Comparison of ENCODE assay signal across 8 cellular contexts in the genomic region with DNA sequence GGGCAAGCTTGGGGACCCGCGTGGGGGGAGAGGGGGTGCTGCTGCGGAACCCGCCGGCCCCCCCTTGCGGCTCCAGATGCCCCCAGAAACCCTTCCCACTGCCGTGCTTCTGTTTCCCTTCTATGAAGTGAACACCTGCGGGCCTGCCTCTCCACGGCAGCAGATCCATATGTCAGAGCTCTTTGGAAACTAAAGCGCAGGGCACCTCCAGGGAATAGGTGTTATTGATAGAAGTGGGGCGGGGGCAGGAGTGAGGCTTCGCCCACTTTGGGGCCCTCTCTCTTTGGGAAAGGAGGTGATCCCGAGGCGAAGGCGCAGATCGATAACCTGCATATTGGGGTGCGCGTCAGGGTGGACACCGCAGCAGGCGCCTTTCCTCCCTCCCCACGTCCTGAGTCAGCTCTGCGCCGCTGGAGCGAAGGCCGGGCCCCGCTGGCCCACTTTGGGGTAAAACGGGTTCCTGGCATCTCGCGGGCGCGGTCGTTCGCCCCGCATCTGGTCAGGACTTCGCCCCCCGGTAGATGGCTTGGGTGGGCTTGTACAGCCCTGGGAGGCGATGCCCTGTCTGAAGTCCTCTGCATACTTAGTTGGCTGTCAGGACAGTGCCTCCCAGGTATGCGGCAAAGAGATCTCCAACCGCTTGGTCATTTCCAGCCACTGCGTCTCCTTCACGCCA. TPM values are rescaled to one million over a fixed set of nuclear protein-coding genes. Genes with fewer than 3 reads are reported as not detected.
DNase-seq lines count a peak whose midpoint lies in the region; ATAC-seq, FAIRE-seq and TF ChIP-seq lines count a peak whose summit lies in the region.

No MANE protein-coding gene starts in this region.

- intact Hi-C loops in body of pancreas (cut with DNase I) = no loop called here

- H3K4me1 ChIP-seq in body of pancreas = peaks cover 32% of the 10 kb centered on the region
- peaks cover 6 to 21% (median 16%) of the 10 kb centered on the region in 4 donors for H3K4me1 ChIP-seq in liver (ENCODE audit: control insufficient read depth in 4 of 4, insufficient read depth in 4 of 4, low read length in 3 of 4)

- WGBS in body of pancreas, 2 donors = 0 to 1% methylated on average over 15 to 40 of the region's 41 CpGs
- WGBS in liver = 3% methylated on average over 41 of the region's 41 CpGs

- H3K27ac ChIP-seq in body of pancreas = peak overlapping the region; percentile 59 to 88 (median 84)
- peak overlapping the region; percentile 66 to 67 for H3K27ac ChIP-seq in liver (ENCODE audit: low read depth in 1 of 2, low read length in 2 of 2)
- peak overlapping the region; percentile 65 for H3K27ac ChIP-seq in substantia nigra (ENCODE audit: low read depth, low read length, poor library complexity, severe bottlenecking)

- no peak for TF ChIP-seq RAD21 in liver (IDR thresholded peaks at IDR 0.05)

- TF ChIP-seq CTCF in body of pancreas (IDR thresholded peaks at IDR 0.05) (no peak), liver (IDR thresholded peaks at IDR 0.05; ENCODE audit: low read depth, low read length, missing input control) (no peak)

- peak overlapping the region; percentile 61 to 82 for H3K4me3 ChIP-seq in body of pancreas
- H3K4me3 ChIP-seq in liver (ENCODE audit: low read depth in 1 of 3, low read length in 3 of 3) = peak overlapping the region; percentile 64 to 73 (median 64)

- no peaks in the 10 kb centered on the region for H3K9me3 ChIP-seq in body of pancreas
- H3K9me3 ChIP-seq in liver (ENCODE audit: control insufficient read depth in 4 of 4, low read length in 3 of 4) = no peaks in the 10 kb centered on the region

- H3K27me3 ChIP-seq in body of pancreas (no peaks in the 10 kb centered on the region), liver (ENCODE audit: control insufficient read depth in 4 of 4, insufficient read depth in 4 of 4, low read length in 3 of 4) (no peaks in the 10 kb centered on the region)

- FAIRE-seq in HTR-8/SVneo (lab: Jason Lieb, UNC) = no peak

- H3K36me3 ChIP-seq in body of pancreas (replicated peaks in 1 of 2; ENCODE audit: insufficient read depth in 1 of 2, low read depth in 2 of 2) (no peaks in the 10 kb centered on the region), liver (ENCODE audit: control insufficient read depth in 4 of 4, insufficient read depth in 3 of 4, low read depth in 1 of 4, low read length in 3 of 4) (no peaks in the 10 kb centered on the region)

- DNase-seq in NCI-H345 treated with DMSO at 0.1 percent for 48 hours (lab: John Stamatoyannopoulos, UW; ENCODE audit: unreplicated experiment) (peak; percentile 3), NCI-H345 (lab: John Stamatoyannopoulos, UW) (no peak), NCI-H524 treated with DMSO at 0.1 percent for 48 hours (lab: John Stamatoyannopoulos, UW) (peak; percentile 55), body of pancreas (peak in 1 of 4 donors; percentile 30), substantia nigra (lab: John Stamatoyannopoulos, UW) (peak in 2 of 49 donors; percentile 17 to 29), HTR-8/SVneo (ENCODE audit: insufficient read length, low spot score) (no peak)

- H3K9ac ChIP-seq in liver (ENCODE audit: low read depth in 1 of 2, low read length in 2 of 2) = peak overlapping the region in 1 of 2 donors; percentile 21

- no peak for ATAC-seq in body of pancreas
- no peak for ATAC-seq in GM21737 (IDR thresholded peaks at IDR 0.05; ENCODE audit: unreplicated experiment)

- no peak for TF ChIP-seq POLR2A in body of pancreas (IDR thresholded peaks at IDR 0.05)

TF ChIP-seq in liver, 16 proteins besides CTCF, POLR2A, EP300 and RAD21:
- TF ChIP-seq ZBTB33 (IDR thresholded peaks at IDR 0.05) = no peak
- no peak for TF ChIP-seq SP1 (IDR thresholded peaks at IDR 0.05)
- no peak for TF ChIP-seq FOXA1 (IDR thresholded peaks at IDR 0.05)
- TF ChIP-seq NR2F2 (IDR thresholded peaks at IDR 0.05) = no peak
- no peak for TF ChIP-seq YY1 (IDR thresholded peaks at IDR 0.05)
- no peak for TF ChIP-seq HNF4A (conservative IDR thresholded peaks at IDR 0.05)
- TF ChIP-seq EGR1 (IDR thresholded peaks at IDR 0.05; ENCODE audit: low read depth in 2 of 2) = no peak
- TF ChIP-seq TAF1 (conservative IDR thresholded peaks at IDR 0.05) = no peak
- TF ChIP-seq, protein P1, sequence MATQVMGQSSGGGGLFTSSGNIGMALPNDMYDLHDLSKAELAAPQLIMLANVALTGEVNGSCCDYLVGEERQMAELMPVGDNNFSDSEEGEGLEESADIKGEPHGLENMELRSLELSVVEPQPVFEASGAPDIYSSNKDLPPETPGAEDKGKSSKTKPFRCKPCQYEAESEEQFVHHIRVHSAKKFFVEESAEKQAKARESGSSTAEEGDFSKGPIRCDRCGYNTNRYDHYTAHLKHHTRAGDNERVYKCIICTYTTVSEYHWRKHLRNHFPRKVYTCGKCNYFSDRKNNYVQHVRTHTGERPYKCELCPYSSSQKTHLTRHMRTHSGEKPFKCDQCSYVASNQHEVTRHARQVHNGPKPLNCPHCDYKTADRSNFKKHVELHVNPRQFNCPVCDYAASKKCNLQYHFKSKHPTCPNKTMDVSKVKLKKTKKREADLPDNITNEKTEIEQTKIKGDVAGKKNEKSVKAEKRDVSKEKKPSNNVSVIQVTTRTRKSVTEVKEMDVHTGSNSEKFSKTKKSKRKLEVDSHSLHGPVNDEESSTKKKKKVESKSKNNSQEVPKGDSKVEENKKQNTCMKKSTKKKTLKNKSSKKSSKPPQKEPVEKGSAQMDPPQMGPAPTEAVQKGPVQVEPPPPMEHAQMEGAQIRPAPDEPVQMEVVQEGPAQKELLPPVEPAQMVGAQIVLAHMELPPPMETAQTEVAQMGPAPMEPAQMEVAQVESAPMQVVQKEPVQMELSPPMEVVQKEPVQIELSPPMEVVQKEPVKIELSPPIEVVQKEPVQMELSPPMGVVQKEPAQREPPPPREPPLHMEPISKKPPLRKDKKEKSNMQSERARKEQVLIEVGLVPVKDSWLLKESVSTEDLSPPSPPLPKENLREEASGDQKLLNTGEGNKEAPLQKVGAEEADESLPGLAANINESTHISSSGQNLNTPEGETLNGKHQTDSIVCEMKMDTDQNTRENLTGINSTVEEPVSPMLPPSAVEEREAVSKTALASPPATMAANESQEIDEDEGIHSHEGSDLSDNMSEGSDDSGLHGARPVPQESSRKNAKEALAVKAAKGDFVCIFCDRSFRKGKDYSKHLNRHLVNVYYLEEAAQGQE (IDR thresholded peaks at IDR 0.05) = no peak
- no peak for TF ChIP-seq FOXA2 (IDR thresholded peaks at IDR 0.05)
- TF ChIP-seq RXRA (IDR thresholded peaks at IDR 0.05) = no peak
- no peak for TF ChIP-seq MAX (IDR thresholded peaks at IDR 0.05)
- TF ChIP-seq JUND (IDR thresholded peaks at IDR 0.05) = no peak
- TF ChIP-seq HNF4G (IDR thresholded peaks at IDR 0.05) = no peak
- no peak for TF ChIP-seq GABPA (IDR thresholded peaks at IDR 0.05 in 1 of 2, conservative IDR thresholded peaks at IDR 0.05 in 1 of 2)

RNA-seq across cellular contexts. Expression of gene KMT5A, which starts 0.5 kb away (rescaled TPM):
- total RNA-seq in body of pancreas = 10 to 100 TPM; 28.0 to 33.3 TPM
- total RNA-seq in liver = 10 to 100 TPM; 13.8 to 49.0 TPM
- polyA plus RNA-seq in liver = 10 to 100 TPM in 1 of 2 donors, 1 to 10 TPM in 1; 4.7 to 10.1 TPM

RNA-seq across cellular contexts. Expression of gene SBNO1, which starts 19.8 kb away (rescaled TPM):
- total RNA-seq in body of pancreas (10 to 100 TPM; 11.4 to 11.9 TPM), liver (10 to 100 TPM; 13.1 to 19.8 TPM)
- 1 to 10 TPM; 4.0 to 7.8 TPM for polyA plus RNA-seq in liver

RNA-seq across cellular contexts. Expression of gene RILPL2, which starts 52.0 kb away (rescaled TPM):
- total RNA-seq in body of pancreas (1 to 10 TPM; 2.6 TPM), liver (1 to 10 TPM; 1.8 TPM)
- polyA plus RNA-seq in liver = 1 to 10 TPM; 2.1 TPM

Comparison
In these comparisons a context has a peak if more than half of its experiments do, and no peak if none do; other contexts are left out.
1. DNase-seq: peak in NCI-H345 treated with DMSO at 0.1 percent for 48 hours (single experiment) and NCI-H524 treated with DMSO at 0.1 percent for 48 hours (single experiment); none in NCI-H345 (single experiment) and HTR-8/SVneo (single experiment).
2. Peak in every context shown above with its lines, with median percentiles within 50 percentile points of each other: H3K27ac ChIP-seq.